In genomic region chr11:134069426-134069921, GRCh38 we compare ENCODE assay signal across 8 cellular contexts. TPM values are rescaled to one million over a fixed set of nuclear protein-coding genes. Genes with fewer than 3 reads are reported as not detected.
DNase-seq lines count a peak whose midpoint lies in the region; ATAC-seq and TF ChIP-seq lines count a peak whose summit lies in the region.

No MANE protein-coding gene starts in this region.

- peak; percentile 50 for ATAC-seq in left lung
- ATAC-seq in GM19023 (IDR thresholded peaks at IDR 0.05; ENCODE audit: unreplicated experiment): no peak
- no peak for ATAC-seq in HG03460 (IDR thresholded peaks at IDR 0.05; ENCODE audit: unreplicated experiment)

- H3K4me1 ChIP-seq in HUES48 (ENCODE audit: control insufficient read depth, insufficient read depth, low read length) (peaks cover 19% of the 10 kb centered on the region), mammary epithelial cell (ENCODE audit: insufficient read depth, low read length) (peaks cover 2% of the 10 kb centered on the region), left lung (no peaks in the 10 kb centered on the region), suprapubic skin (peaks cover 17% of the 10 kb centered on the region)

- peak overlapping the region; percentile 89 for H3K4me2 ChIP-seq in mammary epithelial cell (ENCODE audit: insufficient read depth, low read depth, low read length)

- TF ChIP-seq POLR2A in suprapubic skin (IDR thresholded peaks at IDR 0.05): no peak

- H3K36me3 ChIP-seq in HUES48 (ENCODE audit: control insufficient read depth, insufficient read depth, low read length) (no peaks in the 10 kb centered on the region), mammary epithelial cell (ENCODE audit: insufficient read depth, low read length) (no peaks in the 10 kb centered on the region), left lung (no peaks in the 10 kb centered on the region), suprapubic skin (no peaks in the 10 kb centered on the region)

- H3K4me3 ChIP-seq in AG09309 (ENCODE audit: control insufficient read depth, low read depth, low read length): peak overlapping the region; percentile 74
- H3K4me3 ChIP-seq in HUES48 (ENCODE audit: low read depth, low read length): peak overlapping the region; percentile 79
- H3K4me3 ChIP-seq in mammary epithelial cell (replicated peaks in 1 of 3; ENCODE audit: insufficient read depth in 1 of 3, low read depth in 2 of 3, low read length in 3 of 3): peak overlapping the region; percentile 23 to 69 (median 33)
- H3K4me3 ChIP-seq in left lung: peak overlapping the region; percentile 52 to 54
- H3K4me3 ChIP-seq in suprapubic skin: peak overlapping the region; percentile 69

- DNase-seq in AG09309 (ENCODE audit: low read depth): no peak
- no peak for DNase-seq in mammary epithelial cell
- peak in 1 of 2 donors; percentile 69 for DNase-seq in left lung
- no peak for DNase-seq in suprapubic skin (ENCODE audit: low spot score in 2 of 2)
- DNase-seq in activated gamma-delta T cell treated with Interleukin-2 at 50 U/mL for 16 hours: no peak

- TF ChIP-seq CTCF in AG09309 (IDR thresholded peaks at IDR 0.05; ENCODE audit: control insufficient read depth, insufficient read depth, low read depth, low read length, missing control alignments): no peak
- TF ChIP-seq CTCF in mammary epithelial cell (conservative IDR thresholded peaks at IDR 0.05 in 1 of 2, IDR thresholded peaks at IDR 0.05 in 1 of 2; ENCODE audit: extremely low read depth in 1 of 2, insufficient read depth in 1 of 2, low read depth in 1 of 2, low read length in 2 of 2): no peak
- TF ChIP-seq CTCF in left lung (IDR thresholded peaks at IDR 0.05): no peak
- TF ChIP-seq CTCF in suprapubic skin (IDR thresholded peaks at IDR 0.05): no peak

- peaks cover 20% of the 10 kb centered on the region for H3K27me3 ChIP-seq in HUES48 (ENCODE audit: control insufficient read depth, insufficient read depth, low read length)
- peaks cover 5% of the 10 kb centered on the region for H3K27me3 ChIP-seq in mammary epithelial cell (ENCODE audit: insufficient read depth, low read length)
- peaks cover 12 to 62% of the 10 kb centered on the region in 2 donors for H3K27me3 ChIP-seq in left lung
- peaks cover 9% of the 10 kb centered on the region for H3K27me3 ChIP-seq in suprapubic skin

- no peaks in the 10 kb centered on the region for H4K20me1 ChIP-seq in mammary epithelial cell (ENCODE audit: insufficient read depth, low read length)

- BruUV-seq in mammary epithelial cell (replicated peaks; lab: Mats Ljungman, UMichigan): no TSS peak

- no peaks in the 10 kb centered on the region for H3K79me2 ChIP-seq in mammary epithelial cell (ENCODE audit: insufficient read depth, low read length)

- H3K9me3 ChIP-seq in HUES48 (ENCODE audit: control insufficient read depth, insufficient read depth, low read length): no peaks in the 10 kb centered on the region
- no peaks in the 10 kb centered on the region for H3K9me3 ChIP-seq in mammary epithelial cell (replicated peaks; ENCODE audit: insufficient read depth, low read length)
- no peaks in the 10 kb centered on the region for H3K9me3 ChIP-seq in left lung
- no peaks in the 10 kb centered on the region for H3K9me3 ChIP-seq in suprapubic skin

- WGBS in mammary epithelial cell (ENCODE audit: low coverage, missing lambda C conversion rate): 1% methylated on average over 10 of the region's 36 CpGs
- WGBS in suprapubic skin: 28% methylated on average over 10 of the region's 36 CpGs

- H2AFZ ChIP-seq in mammary epithelial cell (ENCODE audit: low read depth, low read length): peak overlapping the region; percentile 84

- no peak for TF ChIP-seq EP300 in suprapubic skin (IDR thresholded peaks at IDR 0.05)

- H3K27ac ChIP-seq in HUES48 (ENCODE audit: low read depth, low read length) (no peak overlapping the region), mammary epithelial cell (ENCODE audit: insufficient read depth, low read depth, low read length) (no peak overlapping the region), left lung (peak overlapping the region; percentile 80 to 88), suprapubic skin (peak overlapping the region; percentile 74)

- CTCF ChIA-PET in mammary epithelial cell (lab: Charles Lee; ENCODE audit: low non-redundant PET): no interaction called here

- dilution Hi-C loops in mammary epithelial cell (cut with HindIII; ENCODE audit: low sequenced_read_pairs): no loop called here

- H3K9ac ChIP-seq in HUES48 (ENCODE audit: low read depth, low read length) (no peak overlapping the region), mammary epithelial cell (ENCODE audit: insufficient read depth, low read length) (no peak overlapping the region)

- in situ Hi-C loops in mammary epithelial cell (cut with MboI; ENCODE audit: low sequenced_read_pairs in 2 of 2): no loop called here

- intact Hi-C loops in mammary epithelial cell (cut with micrococcal nuclease) (loop anchor here (2.0 kb wide), 1 partner anchor 51 kb away; no protein-coding TSS in a partner anchor), left lung (cut with DNase I) (no loop called here)

RNA-seq across cellular contexts. Expression of gene JAM3, which starts 0.6 kb away (rescaled TPM):
- total RNA-seq in mammary epithelial cell (10 to 100 TPM; 19.8 to 40.7 TPM), left lung (10 to 100 TPM; 29.4 to 31.2 TPM), suprapubic skin (10 to 100 TPM; 10.9 to 14.7 (median 12.1) TPM)
- 5.8 TPM for polyA plus RNA-seq in mammary epithelial cell
- polyA minus RNA-seq in mammary epithelial cell: 45.0 TPM

Comparison
In these comparisons a context has a peak if more than half of its experiments do, and no peak if none do; other contexts are left out.
1. H3K27ac ChIP-seq: peak in left lung (2 of 2) and suprapubic skin (single experiment); none in HUES48 (single experiment) and mammary epithelial cell (single experiment).
2. Peak in every context shown above with its lines, with median percentiles within 50 percentile points of each other: H3K4me3 ChIP-seq.